ENCODE assay signal across 26 cellular contexts in the genomic region with DNA sequence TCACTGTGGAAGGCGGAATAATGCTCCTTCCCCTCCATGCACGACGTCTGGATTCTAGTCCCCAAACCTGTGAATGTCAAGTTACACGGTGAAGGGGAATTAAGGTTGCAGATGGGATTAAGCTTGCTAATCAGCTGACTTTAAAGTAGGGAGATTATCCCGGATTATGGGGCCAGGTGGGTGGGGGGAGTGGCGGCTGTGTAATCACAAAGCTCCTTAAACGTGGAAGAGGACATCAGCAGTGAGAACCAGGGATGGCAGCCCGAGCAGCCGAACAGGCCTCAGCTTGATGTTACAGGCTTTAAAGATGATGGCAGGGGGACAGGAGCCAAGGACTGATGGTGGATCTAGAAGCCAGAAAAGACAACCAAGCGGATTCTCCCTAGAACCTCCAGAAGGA.
A peak's percentile ranks its signal among the peaks of the same experiment; 100 is the strongest.
DNase-seq lines count a peak whose midpoint lies in the region; ATAC-seq and TF ChIP-seq lines count a peak whose summit lies in the region.
"Had no signal": no experiment of that assay in that cellular context is flagged by ENCODE, and none has a peak within 500 bp of the region (broad histone marks: within the 10 kb centered on the region; RNA-seq: fewer than 3 reads in every experiment).

No MANE protein-coding gene starts in this region.

- H3K4me3 ChIP-seq in neural progenitor cell = no peak overlapping the region
- H3K4me3 ChIP-seq: A549; BLaER1 treated with 17β-estradiol and CSF1 and Interleukin-3, amounts not matched to agents 10 nM and 100 nM; GM23248; SJSA1 had no signal

- H2AFZ ChIP-seq in neural progenitor cell (replicated peaks) = no peak overlapping the region
- H2AFZ ChIP-seq: GM23248 had no signal

- H4K20me1 ChIP-seq in neural progenitor cell (ENCODE audit: low read depth) = no peaks in the 10 kb centered on the region
- H4K20me1 ChIP-seq: BLaER1 treated with 17β-estradiol and CSF1 and Interleukin-3, amounts not matched to agents 10 nM and 100 nM had no signal

- H3K4me2 ChIP-seq in neural progenitor cell = no peak overlapping the region
- H3K4me2 ChIP-seq: A549 had no signal

- peaks cover 24% of the 10 kb centered on the region for H3K4me1 Mint-ChIP-seq in neural progenitor cell

- no peak for TF ChIP-seq CTCF in neural progenitor cell (IDR thresholded peaks at IDR 0.05)

- no peaks in the 10 kb centered on the region for H3K9me3 ChIP-seq in neural progenitor cell (ENCODE audit: low read depth)
- H3K9me3 ChIP-seq: A549; BLaER1 treated with 17β-estradiol and CSF1 and Interleukin-3, amounts not matched to agents 10 nM and 100 nM; SJSA1 had no signal

- H3K27me3 Mint-ChIP-seq in neural progenitor cell (ENCODE audit: insufficient read depth, low read depth) = peaks cover 11% of the 10 kb centered on the region
- H3K27me3 Mint-ChIP-seq: CD8-positive, alpha-beta memory T cell had no signal

- H3K9ac ChIP-seq in neural progenitor cell = no peak overlapping the region
- H3K9ac ChIP-seq: BLaER1 treated with 17β-estradiol and CSF1 and Interleukin-3, amounts not matched to agents 10 nM and 100 nM; GM23248 had no signal

- ATAC-seq in HG03045 (IDR thresholded peaks at IDR 0.05; ENCODE audit: unreplicated experiment) = no peak
- ATAC-seq in HG02588 (IDR thresholded peaks at IDR 0.05; ENCODE audit: unreplicated experiment) = no peak
- no peak for ATAC-seq in HG03460 (IDR thresholded peaks at IDR 0.05; ENCODE audit: unreplicated experiment)
- ATAC-seq: A549 had no signal

- no peaks in the 10 kb centered on the region for H3K36me3 Mint-ChIP-seq in neural progenitor cell

- H3F3A ChIP-seq in neural progenitor cell (ENCODE audit: low read depth) = no peaks in the 10 kb centered on the region

- no peak overlapping the region for H3K27ac ChIP-seq in neural progenitor cell
- H3K27ac ChIP-seq: A549; BLaER1 treated with 17β-estradiol and CSF1 and Interleukin-3, amounts not matched to agents 10 nM and 100 nM; GM23248; SJSA1 had no signal

- peaks cover 6% of the 10 kb centered on the region for H3K9me3 Mint-ChIP-seq in neural progenitor cell
- H3K9me3 Mint-ChIP-seq: CD8-positive, alpha-beta memory T cell had no signal

- no peaks in the 10 kb centered on the region for H3K4me1 ChIP-seq in neural progenitor cell
- H3K4me1 ChIP-seq: A549, SJSA1 had no signal

- no peaks in the 10 kb centered on the region for H3K36me3 ChIP-seq in neural progenitor cell
- H3K36me3 ChIP-seq: BLaER1 treated with 17β-estradiol and CSF1 and Interleukin-3, amounts not matched to agents 10 nM and 100 nM; SJSA1 had no signal

- H3K4me3 Mint-ChIP-seq in neural progenitor cell = no peak overlapping the region
- H3K4me3 Mint-ChIP-seq: CD8-positive, alpha-beta memory T cell had no signal

- DNase-seq in D341Med (ENCODE audit: low spot score) (peak; percentile 87), NCI-H524 treated with DMSO at 0.1 percent for 48 hours (lab: John Stamatoyannopoulos, UW) (peak; percentile 92), ecto neural progenitor cell (ENCODE audit: low spot score) (peak; percentile 52), neural progenitor cell (ENCODE audit: low spot score) (peak; percentile 18)
- DNase-seq: AML-193; Calu3; CD8-positive, alpha-beta memory T cell; GM23248; H7; Karpas-422; NCI-H1092; NCI-H1417 treated with DMSO at 0.1 percent for 48 hours; NCI-H1694 treated with DMSO at 0.1 percent for 48 hours; NCI-H2081; NCI-H2171; NCI-H226; NCI-H774; Right ventricle myocardium superior; RPMI8226; T-helper 1 cell had no signal

- H3K27me3 ChIP-seq in neural progenitor cell = no peaks in the 10 kb centered on the region
- H3K27me3 ChIP-seq: BLaER1 treated with 17β-estradiol and CSF1 and Interleukin-3, amounts not matched to agents 10 nM and 100 nM; SJSA1 had no signal

- H3K79me2 ChIP-seq in neural progenitor cell (ENCODE audit: low read depth) = no peaks in the 10 kb centered on the region

- H3K27ac Mint-ChIP-seq in neural progenitor cell = no peak overlapping the region

Comparison
In these comparisons a context has a peak if more than half of its experiments do, and no peak if none do; other contexts are left out.
1. DNase-seq: peak in every context shown above with its lines; median percentile 92 in NCI-H524 treated with DMSO at 0.1 percent for 48 hours; 87 in D341Med; 52 in ecto neural progenitor cell; 18 in neural progenitor cell.